Comparison of ENCODE assay signal across 23 cellular contexts in the genomic region with DNA sequence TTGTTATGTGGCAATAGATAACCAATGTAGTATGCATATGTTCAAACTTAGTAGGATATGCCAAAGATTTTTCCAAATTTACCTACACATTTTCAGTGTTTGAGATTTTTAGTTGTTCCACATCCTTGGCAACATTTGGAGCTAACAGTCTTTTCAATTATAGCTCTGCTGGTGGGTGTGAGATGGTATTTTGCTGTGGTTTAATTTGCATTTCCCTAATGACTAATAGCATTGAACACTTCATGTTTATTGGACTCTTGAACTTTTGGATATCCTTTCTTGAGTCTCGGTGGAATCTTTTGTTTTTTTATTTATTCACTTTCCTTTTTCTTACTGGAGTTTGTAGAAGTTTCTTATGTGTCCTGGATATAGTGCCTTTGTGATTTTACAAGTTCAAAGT.
"Had no signal": no experiment of that assay in that cellular context is flagged by ENCODE, and none has a peak within 500 bp of the region (broad histone marks: within the 10 kb centered on the region; RNA-seq: fewer than 3 reads in every experiment).

No MANE protein-coding gene starts in this region.

- H3K9me3 ChIP-seq: SJSA1 had no signal

- H3K36me3 ChIP-seq: SJSA1 had no signal

- DNase-seq: IMR-90, Kasumi-1, KG1, MM.1S, NCI-H1092 treated with DMSO at 0.1 percent for 48 hours, NCI-H1436, NCI-H187, NCI-H2029, NCI-H2081 treated with DMSO at 0.1 percent for 48 hours, NCI-H2171, NCI-H226, NCI-H446, NCI-H510A, NCI-H524 treated with DMSO at 0.1 percent for 48 hours, NCI-H69, NCI-H774, Right ventricle myocardium superior, RPMI8226, SIG-M5 had no signal

- ATAC-seq: HepG2 had no signal

- H3K27me3 ChIP-seq: SJSA1 had no signal

- H3K4me3 ChIP-seq: SJSA1, SK-N-MC had no signal

- FAIRE-seq: HepG2, RCC 7860 had no signal

- H3K27ac ChIP-seq: SJSA1, SK-N-MC had no signal
